8 cellular contexts compared by ENCODE assay signal in genomic region chr17:80832266-80832676, GRCh38.
DNase-seq lines count a peak whose midpoint lies in the region; ATAC-seq and TF ChIP-seq lines count a peak whose summit lies in the region.

No MANE protein-coding gene starts in this region.

- CTCF ChIA-PET in CD4-positive, alpha-beta T cell (lab: Charles Lee), result interaction anchor here (1.0 to 1.7 kb wide), 6 partner anchors 20 to 378 kb away, joined by 3 to 7 read pairs (median 4); no protein-coding TSS in a partner anchor
- CTCF ChIA-PET in activated CD4-positive, alpha-beta memory T cell treated with anti-CD3 and anti-CD28 coated beads, Interleukin-2, amount 10 ng/mL, durations not matched to agents 7 days and 5 days (lab: Charles Lee), result interaction anchor here (0.6 to 2.6 kb wide), 10 partner anchors 13 to 718 kb away, joined by 3 to 14 read pairs (median 4); no protein-coding TSS in a partner anchor

- intact Hi-C loops in CD4-positive, alpha-beta T cell (cut with DNase I, micrococcal nuclease), result loop anchor here (5.0 kb wide), 3 partner anchors 40 to 70 kb away; no protein-coding TSS in a partner anchor

- H3K9me3 ChIP-seq in CD4-positive, alpha-beta T cell (ENCODE audit: control insufficient read depth, low read length), result no peaks in the 10 kb centered on the region
- H3K9me3 ChIP-seq in osteoblast (ENCODE audit: low read depth, low read length), result no peaks in the 10 kb centered on the region

- H3K27me3 Mint-ChIP-seq in CD4-positive, alpha-beta T cell, result no peaks in the 10 kb centered on the region
- no peaks in the 10 kb centered on the region for H3K27me3 Mint-ChIP-seq in activated CD4-positive, alpha-beta memory T cell treated with anti-CD3 and anti-CD28 coated beads, Interleukin-2, amount 10 ng/mL, durations not matched to agents 7 days and 5 days

- H3K4me1 ChIP-seq in osteoblast (ENCODE audit: insufficient read depth, low read length), result peaks cover 36% of the 10 kb centered on the region

- peaks cover 35% of the 10 kb centered on the region for H3K4me1 Mint-ChIP-seq in CD4-positive, alpha-beta T cell (ENCODE audit: low read depth)
- H3K4me1 Mint-ChIP-seq in activated CD4-positive, alpha-beta memory T cell treated with anti-CD3 and anti-CD28 coated beads, Interleukin-2, amount 10 ng/mL, durations not matched to agents 7 days and 5 days, result peaks cover 70% of the 10 kb centered on the region

- H3K36me3 Mint-ChIP-seq in CD4-positive, alpha-beta T cell (ENCODE audit: low read depth), result peaks cover 16% of the 10 kb centered on the region
- H3K36me3 Mint-ChIP-seq in activated CD4-positive, alpha-beta memory T cell treated with anti-CD3 and anti-CD28 coated beads, Interleukin-2, amount 10 ng/mL, durations not matched to agents 7 days and 5 days (ENCODE audit: low read depth), result peaks cover 44% of the 10 kb centered on the region

- H3K27ac Mint-ChIP-seq in CD4-positive, alpha-beta T cell, result peak overlapping the region; percentile 90
- peak overlapping the region; percentile 90 for H3K27ac Mint-ChIP-seq in activated CD4-positive, alpha-beta memory T cell treated with anti-CD3 and anti-CD28 coated beads, Interleukin-2, amount 10 ng/mL, durations not matched to agents 7 days and 5 days

- no peak for TF ChIP-seq CTCF in CD4-positive, alpha-beta T cell (IDR thresholded peaks at IDR 0.05)
- TF ChIP-seq CTCF in osteoblast (IDR thresholded peaks at IDR 0.05; ENCODE audit: extremely low read depth, low read depth, low read length), result no peak

- H3K4me3 ChIP-seq in osteoblast (ENCODE audit: insufficient read depth, low read length), result peak overlapping the region; percentile 75

- POLR2A ChIA-PET in CD4-positive, alpha-beta T cell (lab: Charles Lee), result interaction anchor here (1.5 to 2.2 kb wide), 6 partner anchors 15 to 50 kb away, joined by 3 to 14 read pairs (median 10); no protein-coding TSS in a partner anchor
- POLR2A ChIA-PET in activated CD4-positive, alpha-beta memory T cell treated with anti-CD3 and anti-CD28 coated beads, Interleukin-2, amount 10 ng/mL, durations not matched to agents 7 days and 5 days (lab: Charles Lee), result interaction anchor here (0.7 to 2.5 kb wide), 22 partner anchors 11 to 377 kb away, joined by 3 to 39 read pairs (median 8); no protein-coding TSS in a partner anchor

- DNase-seq in CD4-positive, alpha-beta T cell, result no peak
- DNase-seq in activated CD4-positive, alpha-beta memory T cell treated with anti-CD3 and anti-CD28 coated beads, Interleukin-2, amount 10 ng/mL, durations not matched to agents 7 days and 5 days, result no peak
- peak; percentile 62 for DNase-seq in globus pallidus (ENCODE audit: low spot score)
- DNase-seq in osteoblast (ENCODE audit: insufficient read length, low spot score, missing footprints), result peak; percentile 97
- no peak for DNase-seq in NCI-H1930 (lab: John Stamatoyannopoulos, UW)
- no peak for DNase-seq in NK-92 (lab: John Stamatoyannopoulos, UW; ENCODE audit: unreplicated experiment)
- no peak for DNase-seq in LoVo (ENCODE audit: low spot score)

- peaks cover 10% of the 10 kb centered on the region for H3K36me3 ChIP-seq in osteoblast (ENCODE audit: insufficient read depth, low read length)

- ATAC-seq in CD4-positive, alpha-beta T cell (ENCODE audit: poor library complexity), result no peak
- peak; percentile 4 for ATAC-seq in HG02571 (IDR thresholded peaks at IDR 0.05; ENCODE audit: unreplicated experiment)

- peak overlapping the region; percentile 67 for H2AFZ ChIP-seq in osteoblast (ENCODE audit: low read length)

- no peaks in the 10 kb centered on the region for H3K9me3 Mint-ChIP-seq in CD4-positive, alpha-beta T cell
- H3K9me3 Mint-ChIP-seq in activated CD4-positive, alpha-beta memory T cell treated with anti-CD3 and anti-CD28 coated beads, Interleukin-2, amount 10 ng/mL, durations not matched to agents 7 days and 5 days, result no peaks in the 10 kb centered on the region

- peaks cover 5% of the 10 kb centered on the region for H3K79me2 ChIP-seq in osteoblast (ENCODE audit: insufficient read depth, low read length)

- no peaks in the 10 kb centered on the region for H3K27me3 ChIP-seq in CD4-positive, alpha-beta T cell (ENCODE audit: control insufficient read depth, insufficient read depth, low read length)
- no peaks in the 10 kb centered on the region for H3K27me3 ChIP-seq in osteoblast (ENCODE audit: insufficient read depth, low read length)

- peak overlapping the region; percentile 73 for H3K27ac ChIP-seq in CD4-positive, alpha-beta T cell (ENCODE audit: low read depth, low read length)
- peak overlapping the region; percentile 90 for H3K27ac ChIP-seq in osteoblast (ENCODE audit: low read depth, low read length)

- H3K4me2 ChIP-seq in osteoblast (ENCODE audit: insufficient read depth, low read length), result peak overlapping the region; percentile 77

- H3K4me3 Mint-ChIP-seq in CD4-positive, alpha-beta T cell, result peak overlapping the region; percentile 74
- H3K4me3 Mint-ChIP-seq in activated CD4-positive, alpha-beta memory T cell treated with anti-CD3 and anti-CD28 coated beads, Interleukin-2, amount 10 ng/mL, durations not matched to agents 7 days and 5 days, result peak overlapping the region; percentile 72

- no peaks in the 10 kb centered on the region for H4K20me1 ChIP-seq in osteoblast (ENCODE audit: insufficient read depth, low read length)

Comparison
In these comparisons a context has a peak if more than half of its experiments do, and no peak if none do; other contexts are left out.
1. DNase-seq: peak in globus pallidus (single experiment) and osteoblast (single experiment); none in CD4-positive, alpha-beta T cell (0 of 10), activated CD4-positive, alpha-beta memory T cell treated with anti-CD3 and anti-CD28 coated beads, Interleukin-2, amount 10 ng/mL, durations not matched to agents 7 days and 5 days (single experiment), NCI-H1930 (0 of 2), NK-92 (single experiment) and LoVo (single experiment).